17 cellular contexts compared by ENCODE assay signal in genomic region chr1:36070349-36070748, GRCh38. TPM values are rescaled to one million over a fixed set of nuclear protein-coding genes. Genes with fewer than 3 reads are reported as not detected.
"Had no signal": no experiment of that assay in that cellular context is flagged by ENCODE, and none has a peak within 500 bp of the region (broad histone marks: within the 10 kb centered on the region; RNA-seq: fewer than 3 reads in every experiment).

No MANE protein-coding gene starts in this region.

- H3K9me3 ChIP-seq: tibial artery, vagina had no signal

- H3K4me3 ChIP-seq: tibial artery, vagina had no signal

- DNase-seq: activated CD4-positive, alpha-beta T cell treated with anti-CD3 and anti-CD28 coated beads, Interleukin-2, amount 50 U/mL, for 4 hours; activated gamma-delta T cell treated with Interleukin-2 at 50 U/mL for 16 hours; activated naive CD8-positive, alpha-beta T cell treated with anti-CD3 and anti-CD28 coated beads for 36 hours; activated T-cell treated with anti-CD3 and anti-CD28 coated beads, Interleukin-2, amount 50 U/mL, for 4 hours; brain microvascular endothelial cell; dermis blood vessel endothelial cell; glutamatergic neuron; natural killer cell; occipital lobe; right cardiac atrium; small intestine; tibial artery had no signal

- H3K27ac Mint-ChIP-seq: activated naive CD8-positive, alpha-beta T cell treated with anti-CD3 and anti-CD28 coated beads for 36 hours; natural killer cell; progenitor cell of endocrine pancreas had no signal

- H3K36me3 ChIP-seq: brain microvascular endothelial cell, tibial artery, vagina had no signal

- H3K4me3 Mint-ChIP-seq: activated naive CD8-positive, alpha-beta T cell treated with anti-CD3 and anti-CD28 coated beads for 36 hours; activated T-cell treated with anti-CD3 and anti-CD28 coated beads, Interleukin-2, amount 50 U/mL, for 4 hours; natural killer cell had no signal

- H3K4me1 Mint-ChIP-seq: activated naive CD8-positive, alpha-beta T cell treated with anti-CD3 and anti-CD28 coated beads for 36 hours; natural killer cell had no signal

- H3K36me3 Mint-ChIP-seq: activated naive CD8-positive, alpha-beta T cell treated with anti-CD3 and anti-CD28 coated beads for 36 hours; natural killer cell had no signal

- H3K27me3 ChIP-seq: brain microvascular endothelial cell, tibial artery, vagina had no signal

- H3K27ac ChIP-seq: brain microvascular endothelial cell, tibial artery, vagina had no signal

- H3K4me1 ChIP-seq: tibial artery, vagina had no signal

- H3K9me3 Mint-ChIP-seq: activated T-cell treated with anti-CD3 and anti-CD28 coated beads, Interleukin-2, amount 50 U/mL, for 4 hours; natural killer cell had no signal

- ATAC-seq: activated CD4-positive, CD25-positive, alpha-beta regulatory T cell treated with anti-CD3 and anti-CD28 coated beads, Interleukin-2, amount 50 U/mL, for 24 hours; activated T-cell treated with anti-CD3 and anti-CD28 coated beads, Interleukin-2, amount 50 U/mL, for 4 hours; esophagus mucosa; left lobe of liver; natural killer cell; right cardiac atrium had no signal

- H3K27me3 Mint-ChIP-seq: activated naive CD8-positive, alpha-beta T cell treated with anti-CD3 and anti-CD28 coated beads for 36 hours; progenitor cell of endocrine pancreas had no signal

RNA-seq across cellular contexts. Expression of gene TEKT2, which starts 13.5 kb away (rescaled TPM):
- total RNA-seq: esophagus mucosa, left lobe of liver, vagina had no signal
